ENCODE assay signal across 7 cellular contexts in the genomic region with DNA sequence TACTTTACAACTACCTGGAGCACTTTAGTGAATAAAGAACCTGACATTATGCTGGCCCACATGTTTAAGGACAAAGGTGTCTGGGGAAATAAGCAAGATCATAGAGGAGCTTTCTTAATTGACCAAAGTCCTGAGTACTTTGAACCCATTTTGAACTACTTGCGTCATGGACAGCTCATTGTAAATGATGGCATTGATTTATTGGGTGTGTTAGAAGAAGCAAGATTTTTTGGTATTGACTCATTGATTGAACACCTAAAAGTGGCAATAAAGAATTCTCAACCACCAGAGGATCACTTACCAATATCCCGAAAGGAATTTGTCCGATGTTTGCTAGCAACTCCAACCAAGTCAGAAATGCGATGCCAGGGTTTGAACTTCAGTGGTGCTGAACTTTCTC. TPM values are rescaled to one million over a fixed set of nuclear protein-coding genes. Genes with fewer than 3 reads are reported as not detected.
A peak's percentile ranks its signal among the peaks of the same experiment; 100 is the strongest.
DNase-seq lines count a peak whose midpoint lies in the region; ATAC-seq, FAIRE-seq and TF ChIP-seq lines count a peak whose summit lies in the region.
"Not testable (repeated sequence)": the region's sequence is repeated elsewhere in the genome, so short reads cannot be mapped to it uniquely, and the experiment has no call there.

No MANE protein-coding gene starts in this region.

- H3K27me3 ChIP-seq in BJ (ENCODE audit: control insufficient read depth, insufficient read depth, low read length); Karpas-422 (ENCODE audit: low read length); astrocyte (ENCODE audit: insufficient read depth, low read length): not testable (repeated sequence)

- not testable (repeated sequence) for H3K36me3 ChIP-seq in BJ (ENCODE audit: control insufficient read depth, insufficient read depth, low read length); Karpas-422 (ENCODE audit: insufficient read depth, low read length); OCI-LY7 (ENCODE audit: insufficient read depth, low read length); astrocyte (ENCODE audit: insufficient read depth, low read length); mucosa of descending colon (ENCODE audit: low read depth)

- not testable (repeated sequence) for H3K27me3 Mint-ChIP-seq in astrocyte (ENCODE audit: low read depth, unreplicated experiment)

- peak overlapping the region; percentile 73 for H3K4me2 ChIP-seq in Karpas-422 (ENCODE audit: low read depth, low read length, poor library complexity, severe bottlenecking)
- H3K4me2 ChIP-seq in OCI-LY7 (ENCODE audit: low read length), result 0 out of 2 replicates have a peak overlapping the region, but pooled peaks have one; percentile 28
- H3K4me2 ChIP-seq in astrocyte (ENCODE audit: low read length), result not testable (repeated sequence)

- H2AFZ ChIP-seq in Karpas-422 (ENCODE audit: low read length); OCI-LY7 (ENCODE audit: low read length); astrocyte (ENCODE audit: low read depth, low read length): not testable (repeated sequence)

- TF ChIP-seq CTCF in BJ (IDR thresholded peaks at IDR 0.05; ENCODE audit: insufficient read depth, low read depth, low read length); OCI-LY7 (conservative IDR thresholded peaks at IDR 0.05; ENCODE audit: low read length); astrocyte (IDR thresholded peaks at IDR 0.05; ENCODE audit: insufficient read depth, low read depth, low read length); mucosa of descending colon (IDR thresholded peaks at IDR 0.05): not testable (repeated sequence)

- H3K4me3 Mint-ChIP-seq in astrocyte (ENCODE audit: unreplicated experiment), result not testable (repeated sequence)

- not testable (repeated sequence) for H3K36me3 Mint-ChIP-seq in astrocyte (ENCODE audit: low read depth, unreplicated experiment)

- not testable (repeated sequence) for H3K79me2 ChIP-seq in Karpas-422 (ENCODE audit: low read length); OCI-LY7 (ENCODE audit: insufficient read depth, low read depth, low read length); astrocyte (ENCODE audit: insufficient read depth, low read length)

- ATAC-seq in left colon (peak; percentile 49), mucosa of descending colon (peak; percentile 32)

- H3K27ac Mint-ChIP-seq in astrocyte (ENCODE audit: unreplicated experiment), result not testable (repeated sequence)

- intact Hi-C loops in OCI-LY7 (cut with micrococcal nuclease; ENCODE audit: unreplicated experiment); left colon (cut with DNase I, micrococcal nuclease); mucosa of descending colon (cut with DNase I, micrococcal nuclease): not testable (repeated sequence)

- peak overlapping the region; percentile 29; the same call in 1 of the 2 replicates for H3K9ac ChIP-seq in Karpas-422 (ENCODE audit: low read length)
- not testable (repeated sequence) for H3K9ac ChIP-seq in astrocyte (ENCODE audit: low read length)

- H4K20me1 ChIP-seq in Karpas-422 (ENCODE audit: insufficient read depth, low read depth, low read length); OCI-LY7 (ENCODE audit: insufficient read depth, low read length); astrocyte (ENCODE audit: insufficient read depth, low read length): not testable (repeated sequence)

- not testable (repeated sequence) for FAIRE-seq in astrocyte (lab: Jason Lieb, UNC)

- not testable (repeated sequence) for H3K9me3 ChIP-seq in Karpas-422 (ENCODE audit: low read length); OCI-LY7 (ENCODE audit: low read length); astrocyte (ENCODE audit: insufficient read depth, low read depth, low read length); mucosa of descending colon

- not testable (repeated sequence) for H3K4me1 Mint-ChIP-seq in astrocyte (ENCODE audit: low read depth, unreplicated experiment)

- H3K4me1 ChIP-seq in Karpas-422 (ENCODE audit: low read length), result peaks cover 54% of the 10 kb centered on the region
- peaks cover 20% of the 10 kb centered on the region for H3K4me1 ChIP-seq in OCI-LY7 (ENCODE audit: insufficient read depth, low read length, poor library complexity, severe bottlenecking)
- H3K4me1 ChIP-seq in astrocyte (ENCODE audit: insufficient read depth, low read length); mucosa of descending colon (ENCODE audit: low read depth): not testable (repeated sequence)

- peak; percentile 6 for DNase-seq in BJ (ENCODE audit: low read depth)
- DNase-seq in ELR (ENCODE audit: low read depth), result peak; percentile 52
- DNase-seq in Karpas-422; OCI-LY7 (ENCODE audit: low spot score); left colon; mucosa of descending colon: not testable (repeated sequence)
- peak; percentile 45 for DNase-seq in astrocyte (ENCODE audit: low read depth)

- not testable (repeated sequence) for BruUV-seq in OCI-LY7 (replicated peaks; lab: Mats Ljungman, UMichigan)

- not testable (repeated sequence) for H3K4me3 ChIP-seq in BJ (ENCODE audit: low read depth, low read length); OCI-LY7 (ENCODE audit: low read depth, low read length, poor library complexity, severe bottlenecking); astrocyte (ENCODE audit: insufficient read depth, low read depth, low read length); mucosa of descending colon
- peak overlapping the region; percentile 45; the same call in 1 of the 2 replicates for H3K4me3 ChIP-seq in Karpas-422 (ENCODE audit: low read length)

- POLR2A ChIA-PET in BJ (lab: Charles Lee), result not testable (repeated sequence)
- POLR2A ChIA-PET in OCI-LY7 (lab: Charles Lee), result interaction anchor here (0.6 kb wide), 1 partner anchor 1007 kb away, joined by 3 read pairs; no protein-coding TSS in a partner anchor

- H3K27ac ChIP-seq in Karpas-422 (ENCODE audit: low read length), result peak overlapping the region; percentile 90
- H3K27ac ChIP-seq in OCI-LY7 (ENCODE audit: low read depth, low read length, poor library complexity, severe bottlenecking); astrocyte (ENCODE audit: low read depth, low read length): not testable (repeated sequence)

- not testable (repeated sequence) for H3K9me2 ChIP-seq in Karpas-422 (replicated peaks; ENCODE audit: insufficient read depth, low read length); OCI-LY7 (ENCODE audit: insufficient read depth, low read length)

- CTCF ChIA-PET in BJ (lab: Yijun Ruan, JAX); OCI-LY7 (lab: Charles Lee; ENCODE audit: unreplicated experiment): not testable (repeated sequence)

- H3K9me3 Mint-ChIP-seq in astrocyte (ENCODE audit: unreplicated experiment), result not testable (repeated sequence)

RNA-seq across cellular contexts. Expression of gene POLR1E, which starts 8.3 kb away (rescaled TPM):
- polyA plus RNA-seq in BJ (2011; rRNA removed), result 21.6 and 28.7 TPM in 2 replicates
- 9.7 and 12.7 TPM in 2 replicates for polyA minus RNA-seq in BJ (2011; rRNA and poly(A)+ RNA removed)
- 39.8 and 46.9 TPM in 2 replicates for total RNA-seq in Karpas-422 (2014; rRNA removed; shearing (Covaris generic); ENCODE audit: low replicate concordance)
- total RNA-seq in OCI-LY7 (2014; rRNA removed; shearing (Covaris generic)), result 41.0 and 44.3 TPM in 2 replicates
- total RNA-seq in OCI-LY7 (2022) (40.5 and 47.6 TPM in 2 replicates), astrocyte (20.5 and 23.2 TPM in 2 replicates), left colon (10 to 100 TPM in 1 of 2 donors, 1 to 10 TPM in 1; 8.5 to 11.4 TPM), mucosa of descending colon (10 to 100 TPM; 10.5 to 21.2 (median 11.2) TPM)

RNA-seq across cellular contexts. Expression of gene ZBTB5, which starts 12.2 kb away (rescaled TPM):
- polyA plus RNA-seq in BJ (2011; rRNA removed), result 11.6 and 12.6 TPM in 2 replicates
- 13.9 and 19.7 TPM in 2 replicates for polyA minus RNA-seq in BJ (2011; rRNA and poly(A)+ RNA removed)
- total RNA-seq in Karpas-422 (2014; rRNA removed; shearing (Covaris generic); ENCODE audit: low replicate concordance), result 24.6 and 31.3 TPM in 2 replicates
- 27.9 and 31.9 TPM in 2 replicates for total RNA-seq in OCI-LY7 (2014; rRNA removed; shearing (Covaris generic))
- total RNA-seq in OCI-LY7 (2022) (20.2 and 23.9 TPM in 2 replicates), astrocyte (11.3 and 12.3 TPM in 2 replicates), left colon (1 to 10 TPM; 8.7 to 10.0 TPM), mucosa of descending colon (10 to 100 TPM in 1 of 3 donors, 1 to 10 TPM in 2; 7.8 to 11.9 (median 9.5) TPM)

RNA-seq across cellular contexts. Expression of gene GRHPR, which starts 54.9 kb away (rescaled TPM):
- 159 and 227 TPM in 2 replicates for polyA plus RNA-seq in BJ (2011; rRNA removed)
- 102 and 164 TPM in 2 replicates for polyA minus RNA-seq in BJ (2011; rRNA and poly(A)+ RNA removed)
- 234 and 345 TPM in 2 replicates for total RNA-seq in Karpas-422 (2014; rRNA removed; shearing (Covaris generic); ENCODE audit: low replicate concordance)
- total RNA-seq in OCI-LY7 (2014; rRNA removed; shearing (Covaris generic)), result 135 and 148 TPM in 2 replicates
- 105 and 106 TPM in 2 replicates for total RNA-seq in OCI-LY7 (2022)
- total RNA-seq in astrocyte, result 82.1 and 88.1 TPM in 2 replicates
- 10 to 100 TPM; 70.4 to 78.4 TPM for total RNA-seq in left colon
- 10 to 100 TPM; 63.0 to 81.3 (median 79.5) TPM for total RNA-seq in mucosa of descending colon
